1 cellular context compared by ENCODE assay signal in the genomic region with DNA sequence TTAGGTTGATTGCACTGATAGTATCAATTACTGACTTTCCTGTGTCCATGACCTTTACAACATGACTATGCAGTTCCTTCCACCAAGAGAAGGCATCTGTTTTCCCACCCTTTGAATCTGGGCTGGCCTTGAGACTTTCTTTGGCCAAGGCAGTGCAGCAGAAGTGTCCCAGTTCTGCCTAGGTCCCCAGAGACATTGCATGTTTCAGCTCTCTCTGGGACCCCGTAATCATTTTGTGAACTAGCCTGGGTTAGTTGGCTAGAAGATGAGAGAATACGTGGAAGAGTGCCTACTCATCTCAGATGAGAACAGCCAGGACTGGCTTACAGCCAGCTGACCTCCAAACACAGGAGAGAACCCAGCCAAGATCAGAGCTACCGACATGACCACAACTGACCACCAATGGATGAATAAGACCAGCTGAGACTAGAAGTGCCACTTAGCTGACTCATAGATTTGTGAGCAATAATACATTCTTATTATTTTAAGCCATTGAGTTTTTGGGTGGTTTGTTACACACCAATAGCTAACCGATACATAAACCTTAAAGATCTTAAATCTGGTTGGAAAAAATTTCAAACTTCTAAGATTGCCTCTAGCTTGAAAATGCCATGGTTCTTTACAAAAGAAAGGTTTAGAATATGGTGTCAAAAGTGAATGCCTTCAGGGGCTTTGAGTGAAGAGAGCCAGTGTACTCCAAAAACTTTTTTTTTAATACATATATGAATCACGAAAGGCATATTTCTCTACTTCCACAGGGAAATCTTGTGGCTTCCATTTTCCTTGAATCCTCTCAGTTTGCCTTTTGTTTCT.
TF ChIP-seq lines count a peak whose summit lies in the region.

No MANE protein-coding gene starts in this region.

TF ChIP-seq in HepG2, 621 proteins besides CTCF, POLR2A, EP300 and RAD21 (continued from another document):
- TF ChIP-seq, protein P1, sequence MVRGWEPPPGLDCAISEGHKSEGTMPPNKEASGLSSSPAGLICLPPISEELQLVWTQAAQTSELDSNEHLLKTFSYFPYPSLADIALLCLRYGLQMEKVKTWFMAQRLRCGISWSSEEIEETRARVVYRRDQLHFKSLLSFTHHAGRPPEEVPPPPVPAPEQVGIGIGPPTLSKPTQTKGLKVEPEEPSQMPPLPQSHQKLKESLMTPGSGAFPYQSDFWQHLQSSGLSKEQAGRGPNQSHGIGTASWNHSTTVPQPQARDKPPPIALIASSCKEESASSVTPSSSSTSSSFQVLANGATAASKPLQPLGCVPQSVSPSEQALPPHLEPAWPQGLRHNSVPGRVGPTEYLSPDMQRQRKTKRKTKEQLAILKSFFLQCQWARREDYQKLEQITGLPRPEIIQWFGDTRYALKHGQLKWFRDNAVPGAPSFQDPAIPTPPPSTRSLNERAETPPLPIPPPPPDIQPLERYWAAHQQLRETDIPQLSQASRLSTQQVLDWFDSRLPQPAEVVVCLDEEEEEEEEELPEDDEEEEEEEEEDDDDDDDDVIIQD (CRISPR knock-in tag; IDR thresholded peaks at IDR 0.05; ENCODE audit: low read depth), result 0 out of 2 replicates have a peak, but pooled peaks have one; percentile 21
- TF ChIP-seq CHD4 (IDR thresholded peaks at IDR 0.05; ENCODE audit: borderline replicate concordance, low read length) (peak; percentile 99; the same call in 1 of the 2 replicates), HCFC1 (IDR thresholded peaks at IDR 0.05; ENCODE audit: low read depth, low read length) (no peak), MAFF (IDR thresholded peaks at IDR 0.05; ENCODE audit: low read depth, low read length) (peak; percentile 49; the same call in 1 of the 2 replicates), ZNF496 (CRISPR knock-in tag; IDR thresholded peaks at IDR 0.05; ENCODE audit: insufficient replicate concordance) (no peak), TBL1XR1 (IDR thresholded peaks at IDR 0.05; ENCODE audit: borderline replicate concordance, low read length, partially characterized antibody) (no peak), CCDC6 (CRISPR knock-in tag; IDR thresholded peaks at IDR 0.05) (no peak), SP1 (IDR thresholded peaks at IDR 0.05) (no peak), SP1 (CRISPR knock-in tag; IDR thresholded peaks at IDR 0.05) (0 out of 2 replicates have a peak, but pooled peaks have one; percentile 11), HNF4A (CRISPR knock-in tag; IDR thresholded peaks at IDR 0.05) (peak; percentile 59), NFE2L2 (IDR thresholded peaks at IDR 0.05; ENCODE audit: low read length) (peak; percentile 79), ZSCAN20 (CRISPR knock-in tag; IDR thresholded peaks at IDR 0.05; ENCODE audit: borderline replicate concordance) (no peak)
- TF ChIP-seq, protein P2, sequence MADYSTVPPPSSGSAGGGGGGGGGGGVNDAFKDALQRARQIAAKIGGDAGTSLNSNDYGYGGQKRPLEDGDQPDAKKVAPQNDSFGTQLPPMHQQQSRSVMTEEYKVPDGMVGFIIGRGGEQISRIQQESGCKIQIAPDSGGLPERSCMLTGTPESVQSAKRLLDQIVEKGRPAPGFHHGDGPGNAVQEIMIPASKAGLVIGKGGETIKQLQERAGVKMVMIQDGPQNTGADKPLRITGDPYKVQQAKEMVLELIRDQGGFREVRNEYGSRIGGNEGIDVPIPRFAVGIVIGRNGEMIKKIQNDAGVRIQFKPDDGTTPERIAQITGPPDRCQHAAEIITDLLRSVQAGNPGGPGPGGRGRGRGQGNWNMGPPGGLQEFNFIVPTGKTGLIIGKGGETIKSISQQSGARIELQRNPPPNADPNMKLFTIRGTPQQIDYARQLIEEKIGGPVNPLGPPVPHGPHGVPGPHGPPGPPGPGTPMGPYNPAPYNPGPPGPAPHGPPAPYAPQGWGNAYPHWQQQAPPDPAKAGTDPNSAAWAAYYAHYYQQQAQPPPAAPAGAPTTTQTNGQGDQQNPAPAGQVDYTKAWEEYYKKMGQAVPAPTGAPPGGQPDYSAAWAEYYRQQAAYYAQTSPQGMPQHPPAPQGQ (CRISPR knock-in tag; IDR thresholded peaks at IDR 0.05; ENCODE audit: borderline replicate concordance), result no peak
- TF ChIP-seq, protein P3, sequence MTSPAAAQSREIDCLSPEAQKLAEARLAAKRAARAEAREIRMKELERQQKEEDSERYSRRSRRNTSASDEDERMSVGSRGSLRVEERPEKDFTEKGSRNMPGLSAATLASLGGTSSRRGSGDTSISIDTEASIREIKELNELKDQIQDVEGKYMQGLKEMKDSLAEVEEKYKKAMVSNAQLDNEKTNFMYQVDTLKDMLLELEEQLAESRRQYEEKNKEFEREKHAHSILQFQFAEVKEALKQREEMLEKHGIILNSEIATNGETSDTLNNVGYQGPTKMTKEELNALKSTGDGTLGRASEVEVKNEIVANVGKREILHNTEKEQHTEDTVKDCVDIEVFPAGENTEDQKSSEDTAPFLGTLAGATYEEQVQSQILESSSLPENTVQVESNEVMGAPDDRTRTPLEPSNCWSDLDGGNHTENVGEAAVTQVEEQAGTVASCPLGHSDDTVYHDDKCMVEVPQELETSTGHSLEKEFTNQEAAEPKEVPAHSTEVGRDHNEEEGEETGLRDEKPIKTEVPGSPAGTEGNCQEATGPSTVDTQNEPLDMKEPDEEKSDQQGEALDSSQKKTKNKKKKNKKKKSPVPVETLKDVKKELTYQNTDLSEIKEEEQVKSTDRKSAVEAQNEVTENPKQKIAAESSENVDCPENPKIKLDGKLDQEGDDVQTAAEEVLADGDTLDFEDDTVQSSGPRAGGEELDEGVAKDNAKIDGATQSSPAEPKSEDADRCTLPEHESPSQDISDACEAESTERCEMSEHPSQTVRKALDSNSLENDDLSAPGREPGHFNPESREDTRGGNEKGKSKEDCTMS (CRISPR knock-in tag; conservative IDR thresholded peaks at IDR 0.05), result no peak
- TF ChIP-seq, protein P4, sequence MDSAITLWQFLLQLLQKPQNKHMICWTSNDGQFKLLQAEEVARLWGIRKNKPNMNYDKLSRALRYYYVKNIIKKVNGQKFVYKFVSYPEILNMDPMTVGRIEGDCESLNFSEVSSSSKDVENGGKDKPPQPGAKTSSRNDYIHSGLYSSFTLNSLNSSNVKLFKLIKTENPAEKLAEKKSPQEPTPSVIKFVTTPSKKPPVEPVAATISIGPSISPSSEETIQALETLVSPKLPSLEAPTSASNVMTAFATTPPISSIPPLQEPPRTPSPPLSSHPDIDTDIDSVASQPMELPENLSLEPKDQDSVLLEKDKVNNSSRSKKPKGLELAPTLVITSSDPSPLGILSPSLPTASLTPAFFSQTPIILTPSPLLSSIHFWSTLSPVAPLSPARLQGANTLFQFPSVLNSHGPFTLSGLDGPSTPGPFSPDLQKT (CRISPR knock-in tag; IDR thresholded peaks at IDR 0.05; ENCODE audit: borderline replicate concordance), result no peak
- TF ChIP-seq, protein P5, sequence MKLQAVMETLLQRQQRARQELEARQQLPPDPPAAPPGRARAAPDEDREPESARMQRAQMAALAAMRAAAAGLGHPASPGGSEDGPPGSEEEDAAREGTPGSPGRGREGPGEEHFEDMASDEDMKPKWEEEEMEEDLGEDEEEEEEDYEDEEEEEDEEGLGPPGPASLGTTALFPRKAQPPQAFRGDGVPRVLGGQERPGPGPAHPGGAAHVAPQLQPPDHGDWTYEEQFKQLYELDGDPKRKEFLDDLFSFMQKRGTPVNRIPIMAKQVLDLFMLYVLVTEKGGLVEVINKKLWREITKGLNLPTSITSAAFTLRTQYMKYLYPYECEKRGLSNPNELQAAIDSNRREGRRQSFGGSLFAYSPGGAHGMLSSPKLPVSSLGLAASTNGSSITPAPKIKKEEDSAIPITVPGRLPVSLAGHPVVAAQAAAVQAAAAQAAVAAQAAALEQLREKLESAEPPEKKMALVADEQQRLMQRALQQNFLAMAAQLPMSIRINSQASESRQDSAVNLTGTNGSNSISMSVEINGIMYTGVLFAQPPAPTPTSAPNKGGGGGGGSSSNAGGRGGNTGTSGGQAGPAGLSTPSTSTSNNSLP (IDR thresholded peaks at IDR 0.05; ENCODE audit: low read depth, low read length), result peak; percentile 51; the same call in 1 of the 2 replicates
- TF ChIP-seq, protein P6, sequence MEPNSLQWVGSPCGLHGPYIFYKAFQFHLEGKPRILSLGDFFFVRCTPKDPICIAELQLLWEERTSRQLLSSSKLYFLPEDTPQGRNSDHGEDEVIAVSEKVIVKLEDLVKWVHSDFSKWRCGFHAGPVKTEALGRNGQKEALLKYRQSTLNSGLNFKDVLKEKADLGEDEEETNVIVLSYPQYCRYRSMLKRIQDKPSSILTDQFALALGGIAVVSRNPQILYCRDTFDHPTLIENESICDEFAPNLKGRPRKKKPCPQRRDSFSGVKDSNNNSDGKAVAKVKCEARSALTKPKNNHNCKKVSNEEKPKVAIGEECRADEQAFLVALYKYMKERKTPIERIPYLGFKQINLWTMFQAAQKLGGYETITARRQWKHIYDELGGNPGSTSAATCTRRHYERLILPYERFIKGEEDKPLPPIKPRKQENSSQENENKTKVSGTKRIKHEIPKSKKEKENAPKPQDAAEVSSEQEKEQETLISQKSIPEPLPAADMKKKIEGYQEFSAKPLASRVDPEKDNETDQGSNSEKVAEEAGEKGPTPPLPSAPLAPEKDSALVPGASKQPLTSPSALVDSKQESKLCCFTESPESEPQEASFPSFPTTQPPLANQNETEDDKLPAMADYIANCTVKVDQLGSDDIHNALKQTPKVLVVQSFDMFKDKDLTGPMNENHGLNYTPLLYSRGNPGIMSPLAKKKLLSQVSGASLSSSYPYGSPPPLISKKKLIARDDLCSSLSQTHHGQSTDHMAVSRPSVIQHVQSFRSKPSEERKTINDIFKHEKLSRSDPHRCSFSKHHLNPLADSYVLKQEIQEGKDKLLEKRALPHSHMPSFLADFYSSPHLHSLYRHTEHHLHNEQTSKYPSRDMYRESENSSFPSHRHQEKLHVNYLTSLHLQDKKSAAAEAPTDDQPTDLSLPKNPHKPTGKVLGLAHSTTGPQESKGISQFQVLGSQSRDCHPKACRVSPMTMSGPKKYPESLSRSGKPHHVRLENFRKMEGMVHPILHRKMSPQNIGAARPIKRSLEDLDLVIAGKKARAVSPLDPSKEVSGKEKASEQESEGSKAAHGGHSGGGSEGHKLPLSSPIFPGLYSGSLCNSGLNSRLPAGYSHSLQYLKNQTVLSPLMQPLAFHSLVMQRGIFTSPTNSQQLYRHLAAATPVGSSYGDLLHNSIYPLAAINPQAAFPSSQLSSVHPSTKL (CRISPR knock-in tag; IDR thresholded peaks at IDR 0.05), result peak; percentile 53
